Comparison of ENCODE assay signal across 27 cellular contexts in genomic region chr18:54772081-54772480, GRCh38. TPM values are rescaled to one million over a fixed set of nuclear protein-coding genes. Genes with fewer than 3 reads are reported as not detected.
DNase-seq lines count a peak whose midpoint lies in the region; ATAC-seq and TF ChIP-seq lines count a peak whose summit lies in the region.
"Had no signal": no experiment of that assay in that cellular context is flagged by ENCODE, and none has a peak within 500 bp of the region (broad histone marks: within the 10 kb centered on the region; RNA-seq: fewer than 3 reads in every experiment).

No MANE protein-coding gene starts in this region.

- ATAC-seq in activated CD8-positive, alpha-beta T cell treated with anti-CD3 and anti-CD28 coated beads for 36 hours = no peak
- ATAC-seq in GM21390 (IDR thresholded peaks at IDR 0.05; ENCODE audit: unreplicated experiment) = no peak
- ATAC-seq in GM21528 (IDR thresholded peaks at IDR 0.05; ENCODE audit: low FRiP score, unreplicated experiment) = no peak
- ATAC-seq: GM12878, HCT116 had no signal

- H3K9ac ChIP-seq in GM23248 = no peak overlapping the region
- H3K9ac ChIP-seq: BLaER1 treated with 17β-estradiol and CSF1 and Interleukin-3, amounts not matched to agents 10 nM and 100 nM had no signal

- no peaks in the 10 kb centered on the region for H3K9me3 ChIP-seq in GM23248 (ENCODE audit: low read depth)
- H3K9me3 ChIP-seq: Caco-2 had no signal

- no peaks in the 10 kb centered on the region for H3K36me3 ChIP-seq in GM23248 (ENCODE audit: low read depth)
- H3K36me3 ChIP-seq: BLaER1 treated with 17β-estradiol and CSF1 and Interleukin-3, amounts not matched to agents 10 nM and 100 nM had no signal

- WGBS in GM23248 (ENCODE audit: low coverage in 1 of 2, low lambda C conversion rate in 2 of 2, missing lambda C conversion rate in 2 of 2), 2 experiments = 83 to 91% methylated on average over 1 of the region's 1 CpG

- no peak overlapping the region for H2AFZ ChIP-seq in GM23248
- H2AFZ ChIP-seq: PC-9 had no signal

- POLR2A ChIA-PET in activated CD8-positive, alpha-beta T cell treated with anti-CD3 and anti-CD28 coated beads for 36 hours (lab: Charles Lee) = no interaction called here

- H3K4me1 ChIP-seq in GM23248 (ENCODE audit: insufficient read depth) = peaks cover 43% of the 10 kb centered on the region

- no peaks in the 10 kb centered on the region for H3K27me3 Mint-ChIP-seq in activated CD8-positive, alpha-beta T cell treated with anti-CD3 and anti-CD28 coated beads for 36 hours

- CTCF ChIA-PET in activated CD8-positive, alpha-beta T cell treated with anti-CD3 and anti-CD28 coated beads for 36 hours (lab: Charles Lee) = no interaction called here

- peaks cover 3% of the 10 kb centered on the region; the same call in 1 of the 2 replicates for H3K9me2 ChIP-seq in GM23248 (ENCODE audit: insufficient read depth)

- H3K27me3 ChIP-seq in GM23248 (replicated peaks; ENCODE audit: insufficient read depth) = no peaks in the 10 kb centered on the region

- peak overlapping the region; percentile 9; the same call in 1 of the 2 replicates for H3K27ac ChIP-seq in GM23248
- H3K27ac ChIP-seq: BLaER1 treated with 17β-estradiol and CSF1 and Interleukin-3, amounts not matched to agents 10 nM and 100 nM; PC-9; RWPE1; SK-N-MC had no signal

- H3K9me3 Mint-ChIP-seq in activated CD8-positive, alpha-beta T cell treated with anti-CD3 and anti-CD28 coated beads for 36 hours = no peaks in the 10 kb centered on the region

- H3K27ac Mint-ChIP-seq in activated CD8-positive, alpha-beta T cell treated with anti-CD3 and anti-CD28 coated beads for 36 hours = no peak overlapping the region
- H3K27ac Mint-ChIP-seq: CD4-positive, alpha-beta memory T cell; IgD-negative memory B cell had no signal

- peaks cover 2% of the 10 kb centered on the region for H3K4me1 Mint-ChIP-seq in activated CD8-positive, alpha-beta T cell treated with anti-CD3 and anti-CD28 coated beads for 36 hours (ENCODE audit: low read depth)
- H3K4me1 Mint-ChIP-seq: CD4-positive, alpha-beta memory T cell; IgD-negative memory B cell had no signal

- no peak overlapping the region for H3K4me3 ChIP-seq in GM23248
- H3K4me3 ChIP-seq: BLaER1 treated with 17β-estradiol and CSF1 and Interleukin-3, amounts not matched to agents 10 nM and 100 nM; GM12878; PC-9; SK-N-MC had no signal

- DNase-seq in GM23248 (peak; percentile 60), RPMI7951 (ENCODE audit: low read depth) (peak; percentile 9), fibroblast of gingiva (ENCODE audit: low read depth) (peak; percentile 65), pons (ENCODE audit: low spot score) (peak; percentile 3)
- DNase-seq in activated CD8-positive, alpha-beta T cell treated with anti-CD3 and anti-CD28 coated beads for 36 hours = no peak
- DNase-seq: Caco-2; CD4-positive, alpha-beta memory T cell; DMS 273 treated with DMSO at 0.1 percent for 48 hours; DMS79 treated with DMSO at 0.1 percent for 48 hours; Kasumi-1; MM.1S; NCI-H1092; NCI-H1436 treated with DMSO at 0.1 percent for 48 hours; NCI-H2029; NCI-H345; NCI-H524; PC-9; SHP77 treated with DMSO at 0.1 percent for 48 hours had no signal

- intact Hi-C loops in activated CD8-positive, alpha-beta T cell treated with anti-CD3 and anti-CD28 coated beads for 36 hours (cut with micrococcal nuclease) = no loop called here

- H3K4me3 Mint-ChIP-seq in activated CD8-positive, alpha-beta T cell treated with anti-CD3 and anti-CD28 coated beads for 36 hours = no peak overlapping the region
- H3K4me3 Mint-ChIP-seq: CD4-positive, alpha-beta memory T cell; IgD-negative memory B cell had no signal

- no peak overlapping the region for H3K4me2 ChIP-seq in GM23248 (ENCODE audit: unreplicated experiment)
- H3K4me2 ChIP-seq: BLaER1 treated with 17β-estradiol and CSF1 and Interleukin-3, amounts not matched to agents 10 nM and 100 nM; PC-9 had no signal

- in situ Hi-C loops in GM23248 (cut with MboI) = no loop called here

- H3K79me2 ChIP-seq in GM23248 (ENCODE audit: insufficient read depth) = no peaks in the 10 kb centered on the region

- H3K36me3 Mint-ChIP-seq in activated CD8-positive, alpha-beta T cell treated with anti-CD3 and anti-CD28 coated beads for 36 hours (ENCODE audit: low read depth) = no peaks in the 10 kb centered on the region
- H3K36me3 Mint-ChIP-seq: CD4-positive, alpha-beta memory T cell; IgD-negative memory B cell had no signal

- no peak for TF ChIP-seq CTCF in activated CD8-positive, alpha-beta T cell treated with anti-CD3 and anti-CD28 coated beads for 36 hours (IDR thresholded peaks at IDR 0.05)

- no peaks in the 10 kb centered on the region for H4K20me1 ChIP-seq in GM23248 (ENCODE audit: insufficient read depth)
- H4K20me1 ChIP-seq: BLaER1 treated with 17β-estradiol and CSF1 and Interleukin-3, amounts not matched to agents 10 nM and 100 nM had no signal

- H3F3A ChIP-seq in GM23248 (ENCODE audit: insufficient read depth) = peaks cover 33% of the 10 kb centered on the region

RNA-seq across cellular contexts. Expression of gene RAB27B, which starts 56.2 kb away (rescaled TPM):
- 0.13 and 0.54 TPM in 2 replicates for total RNA-seq in GM23248 (2014; rRNA removed; shearing (Covaris generic))
- 0.18 and 0.45 TPM in 2 replicates for polyA plus RNA-seq in GM23248 (2016; fragmentation: Nextera tagmentation; extraction: Ambion mirVana)
- total RNA-seq in RPMI7951 (2014; rRNA removed; shearing (Covaris generic)) = 7.0 and 8.8 TPM in 2 replicates
- total RNA-seq in activated CD8-positive, alpha-beta T cell treated with anti-CD3 and anti-CD28 coated beads for 36 hours = not detected
- total RNA-seq: A673 had no signal
- polyA plus RNA-seq: GM12878 had no signal
